8 cellular contexts compared by ENCODE assay signal in genomic region chr7:108525985-108526767, GRCh38. TPM values are rescaled to one million over a fixed set of nuclear protein-coding genes. Genes with fewer than 3 reads are reported as not detected.
DNase-seq lines count a peak whose midpoint lies in the region; ATAC-seq and TF ChIP-seq lines count a peak whose summit lies in the region.

Gene PNPLA8 (minus strand): TSS chr7:108526135. CDS start chr7:108515491, 10,644 bp downstream.

- no peaks in the 10 kb centered on the region for H3K27me3 ChIP-seq in PC-3 (ENCODE audit: low read length)
- H3K27me3 ChIP-seq in mononuclear cell (ENCODE audit: insufficient read depth, low read length): no peaks in the 10 kb centered on the region

- H3K9me3 ChIP-seq in PC-3 (ENCODE audit: low read length): no peaks in the 10 kb centered on the region
- no peaks in the 10 kb centered on the region for H3K9me3 ChIP-seq in mononuclear cell (ENCODE audit: low read depth, low read length)

- H3K79me2 ChIP-seq in PC-3 (ENCODE audit: low read length): peaks cover 45% of the 10 kb centered on the region

- TF ChIP-seq CTCF in PC-3 (conservative IDR thresholded peaks at IDR 0.05; ENCODE audit: low read depth, low read length): no peak
- TF ChIP-seq CTCF in epithelial cell of esophagus (IDR thresholded peaks at IDR 0.05; ENCODE audit: insufficient read depth, low read depth, low read length, missing control alignments): no peak

- intact Hi-C loops in PC-3 (cut with micrococcal nuclease): loop anchor here (1.0 kb wide), 1 partner anchor 43 kb away; the partner anchor contains the start of genes DNAJB9 and THAP5

- no peaks in the 10 kb centered on the region for H3K36me3 ChIP-seq in PC-3 (ENCODE audit: low read depth, low read length)

- H4K20me1 ChIP-seq in PC-3 (ENCODE audit: low read length): 0 out of 2 replicates have a peak, but pooled peaks cover 4% of the 10 kb centered on the region

- DNase-seq in DMS114 treated with DMSO at 0.1 percent for 48 hours (lab: John Stamatoyannopoulos, UW; ENCODE audit: unreplicated experiment): peak; percentile 95
- peak; percentile 98 for DNase-seq in PC-3
- DNase-seq in activated T-cell treated with anti-CD3 and anti-CD28 coated beads for 48 hours (ENCODE audit: low read depth): peak; percentile 100
- DNase-seq in epithelial cell of esophagus (ENCODE audit: low read depth): peak; percentile 100
- DNase-seq in stimulated activated CD8-positive, alpha-beta memory T cell treated with anti-CD3 and anti-CD28 coated beads, Interleukin-4, amount 100 ng/mL, for 1 hour (ENCODE audit: low read depth in 2 of 2, low spot score in 1 of 2): peak; percentile 100

- no peaks in the 10 kb centered on the region for H3K9me2 ChIP-seq in PC-3 (replicated peaks; ENCODE audit: low read length)

- TF ChIP-seq RAD21 in Ishikawa (IDR thresholded peaks at IDR 0.05; ENCODE audit: low read depth): no peak

- CTCF ChIA-PET in PC-3 (lab: Charles Lee): interaction anchor here (0.6 to 1.1 kb wide), 2 partner anchors 28 to 29 kb away, joined by 3 to 11 read pairs; no protein-coding TSS in a partner anchor

- H3K4me3 ChIP-seq in PC-3 (ENCODE audit: low read length) (peak within 1 kb of the TSS; percentile 92), epithelial cell of esophagus (ENCODE audit: low read length) (peak within 1 kb of the TSS; percentile 86), mononuclear cell (ENCODE audit: low read length) (peak within 1 kb of the TSS; percentile 85)

- ATAC-seq in GM21576 (IDR thresholded peaks at IDR 0.05; ENCODE audit: unreplicated experiment) (peak; percentile 93), PC-3 (peak; percentile 82)

- BruUV-seq in PC-3 (replicated peaks; lab: Mats Ljungman, UMichigan): no TSS peak

- no peak for TF ChIP-seq EP300 in Ishikawa (IDR thresholded peaks at IDR 0.05; ENCODE audit: borderline replicate concordance)

- H3K9ac ChIP-seq in PC-3 (ENCODE audit: low read length): peak within 1 kb of the TSS; percentile 88

- H2AFZ ChIP-seq in PC-3 (ENCODE audit: low read length): peak within 1 kb of the TSS; percentile 68

- no peaks in the 10 kb centered on the region for H3F3A ChIP-seq in PC-3 (ENCODE audit: low read length, unreplicated experiment)

- H3K4me1 ChIP-seq in PC-3 (ENCODE audit: insufficient read depth, low read length) (peaks cover 45% of the 10 kb centered on the region), mononuclear cell (ENCODE audit: insufficient read depth, low read length) (peaks cover 26% of the 10 kb centered on the region)

- POLR2A ChIA-PET in PC-3 (lab: Charles Lee; ENCODE audit: unreplicated experiment): interaction anchor here (0.7 to 1.0 kb wide), 4 partner anchors 34 to 782 kb away, joined by 3 to 6 read pairs (median 5); partner anchors contain the start of genes CBLL1, DNAJB9 and THAP5

- peak within 1 kb of the TSS; percentile 88 for H3K27ac ChIP-seq in PC-3 (ENCODE audit: low read length)

- H3K4me2 ChIP-seq in PC-3 (ENCODE audit: low read length): peak within 1 kb of the TSS; percentile 96

TF ChIP-seq in Ishikawa, 13 proteins besides CTCF, POLR2A, EP300 and RAD21:
- TF ChIP-seq REST (IDR thresholded peaks at IDR 0.05; ENCODE audit: low read depth) (no peak), TAF1 (IDR thresholded peaks at IDR 0.05; ENCODE audit: low read depth) (peak; percentile 41; the same call in 1 of the 2 replicates), USF1 (IDR thresholded peaks at IDR 0.05) (peak; percentile 64), YY1 (IDR thresholded peaks at IDR 0.05; ENCODE audit: low read depth) (no peak), CREB1 (IDR thresholded peaks at IDR 0.05; ENCODE audit: low read depth) (peak; percentile 83), EGR1 (IDR thresholded peaks at IDR 0.05) (peak; percentile 75), MAX (IDR thresholded peaks at IDR 0.05) (peak; percentile 92)

RNA-seq across cellular contexts. Expression of gene PNPLA8, which starts in this region (rescaled TPM):
- 14.6 and 19.5 TPM in 2 replicates for total RNA-seq in PC-3 (2014; rRNA removed)
- total RNA-seq in mononuclear cell: 116 TPM

Comparison
In these comparisons a context has a peak if more than half of its experiments do, and no peak if none do; other contexts are left out.
1. Peak in every context shown above with its lines: DNase-seq, ATAC-seq, H3K4me3 ChIP-seq and H3K27ac ChIP-seq.